In the genomic region with DNA sequence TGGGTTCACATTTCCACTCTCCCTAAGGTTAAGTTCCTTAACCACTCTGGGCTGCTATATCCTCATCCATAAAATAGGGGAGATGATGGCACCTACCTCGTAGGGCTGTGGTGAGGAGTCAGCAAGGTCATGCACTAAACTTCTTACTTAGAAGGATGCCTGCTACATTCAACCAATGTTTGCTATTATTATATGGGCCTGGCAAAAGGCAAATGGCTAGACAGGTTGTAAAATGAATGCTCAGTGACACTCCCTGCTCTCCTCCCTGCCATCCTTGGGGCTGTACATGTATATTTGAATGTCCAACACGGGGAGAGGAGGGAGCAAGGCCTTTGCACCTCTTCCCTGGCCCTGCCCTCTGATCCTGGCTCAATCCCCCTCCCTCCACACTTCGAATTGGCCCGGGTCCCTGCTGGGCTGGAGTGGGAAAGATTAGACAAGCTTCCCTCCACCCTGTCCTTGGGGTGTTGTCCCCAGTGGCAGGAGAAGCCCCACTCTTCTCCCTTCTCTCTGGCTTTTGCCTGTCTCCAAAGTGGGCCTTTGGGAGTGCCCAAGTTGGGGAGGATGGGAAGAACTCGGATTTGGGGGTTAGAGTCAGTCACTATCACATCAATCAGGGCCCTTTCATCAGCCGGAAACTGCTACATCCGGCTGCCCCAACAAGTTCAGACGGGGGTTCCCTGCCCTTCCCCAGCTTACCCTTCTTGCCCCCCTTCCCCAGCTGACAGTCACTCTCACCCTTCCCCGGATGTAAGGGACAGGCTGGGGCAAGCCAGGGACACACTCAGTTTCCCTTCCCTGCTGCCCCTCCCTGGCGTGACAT, we compare ENCODE assay signal across 11 cellular contexts. TPM values are rescaled to one million over a fixed set of nuclear protein-coding genes. Genes with fewer than 3 reads are reported as not detected.
DNase-seq lines count a peak whose midpoint lies in the region; ATAC-seq lines count a peak whose summit lies in the region.
"Had no signal": no experiment of that assay in that cellular context is flagged by ENCODE, and none has a peak within 500 bp of the region (broad histone marks: within the 10 kb centered on the region; RNA-seq: fewer than 3 reads in every experiment).

No MANE protein-coding gene starts in this region.

- POLR2A ChIA-PET in activated CD4-positive, alpha-beta T cell treated with anti-CD3 and anti-CD28 coated beads for 36 hours (lab: Charles Lee), result no interaction called here

- no peak overlapping the region for H3K4me3 Mint-ChIP-seq in activated CD4-positive, alpha-beta T cell treated with anti-CD3 and anti-CD28 coated beads for 36 hours
- H3K4me3 Mint-ChIP-seq in T-helper 1 cell treated with Interleukin-12 subunit alpha and Interleukin-12 subunit beta and Interleukin-4 antibody, amounts not matched to agents 30 μg/mL and 1 μg/mL, for 36 hours, result no peak overlapping the region
- H3K4me3 Mint-ChIP-seq in stimulated activated naive CD8-positive, alpha-beta T cell treated with anti-CD3 and anti-CD28 coated beads, Interleukin-15, amount 100 ng/mL, for 72 hours, result peak overlapping the region; percentile 64 to 80

- CTCF ChIA-PET in activated CD4-positive, alpha-beta T cell treated with anti-CD3 and anti-CD28 coated beads for 36 hours (lab: Charles Lee), result interaction anchor here (0.7 kb wide), 1 partner anchor 11 kb away, joined by 3 read pairs; no protein-coding TSS in a partner anchor

- peak; percentile 46 for DNase-seq in activated CD4-positive, alpha-beta T cell treated with anti-CD3 and anti-CD28 coated beads for 36 hours
- DNase-seq in activated CD4-positive, alpha-beta T cell treated with anti-CD3 and anti-CD28 coated beads for 1 hour, result no peak
- DNase-seq in ecto neural progenitor cell (ENCODE audit: low spot score) (peak; percentile 39), NCI-H187 (lab: John Stamatoyannopoulos, UW) (no peak), AG20443 (ENCODE audit: low spot score) (no peak), NAMALWA (ENCODE audit: low spot score) (no peak)
- peak; percentile 38 to 87 for DNase-seq in stimulated activated naive CD8-positive, alpha-beta T cell treated with anti-CD3 and anti-CD28 coated beads, Interleukin-15, amount 100 ng/mL, for 72 hours
- DNase-seq: foreskin fibroblast, NCI-H2081 had no signal

- H3K4me1 Mint-ChIP-seq in activated CD4-positive, alpha-beta T cell treated with anti-CD3 and anti-CD28 coated beads for 36 hours, result peaks cover 6% of the 10 kb centered on the region
- peaks cover 9% of the 10 kb centered on the region for H3K4me1 Mint-ChIP-seq in T-helper 1 cell treated with Interleukin-12 subunit alpha and Interleukin-12 subunit beta and Interleukin-4 antibody, amounts not matched to agents 30 μg/mL and 1 μg/mL, for 36 hours (ENCODE audit: low read depth)
- H3K4me1 Mint-ChIP-seq in stimulated activated naive CD8-positive, alpha-beta T cell treated with anti-CD3 and anti-CD28 coated beads, Interleukin-15, amount 100 ng/mL, for 72 hours, result peaks cover 40% of the 10 kb centered on the region

- peaks cover 18% of the 10 kb centered on the region for H3K9me3 Mint-ChIP-seq in activated CD4-positive, alpha-beta T cell treated with anti-CD3 and anti-CD28 coated beads for 36 hours (ENCODE audit: low read depth)
- peaks cover 20% of the 10 kb centered on the region for H3K9me3 Mint-ChIP-seq in T-helper 1 cell treated with Interleukin-12 subunit alpha and Interleukin-12 subunit beta and Interleukin-4 antibody, amounts not matched to agents 30 μg/mL and 1 μg/mL, for 36 hours
- H3K9me3 Mint-ChIP-seq in stimulated activated naive CD8-positive, alpha-beta T cell treated with anti-CD3 and anti-CD28 coated beads, Interleukin-15, amount 100 ng/mL, for 72 hours, result peaks cover 34 to 36% of the 10 kb centered on the region in 2 donors

- ATAC-seq in activated CD4-positive, alpha-beta T cell treated with anti-CD3 and anti-CD28 coated beads for 36 hours, result peak; percentile 76
- ATAC-seq in stimulated activated naive CD8-positive, alpha-beta T cell treated with anti-CD3 and anti-CD28 coated beads, Interleukin-15, amount 100 ng/mL, for 72 hours, result peak; percentile 98
- ATAC-seq: right lobe of liver had no signal

- peaks cover 4% of the 10 kb centered on the region for H3K36me3 Mint-ChIP-seq in activated CD4-positive, alpha-beta T cell treated with anti-CD3 and anti-CD28 coated beads for 36 hours (ENCODE audit: low read depth)
- no peaks in the 10 kb centered on the region for H3K36me3 Mint-ChIP-seq in T-helper 1 cell treated with Interleukin-12 subunit alpha and Interleukin-12 subunit beta and Interleukin-4 antibody, amounts not matched to agents 30 μg/mL and 1 μg/mL, for 36 hours (ENCODE audit: low read depth)

- H3K27me3 Mint-ChIP-seq in activated CD4-positive, alpha-beta T cell treated with anti-CD3 and anti-CD28 coated beads for 36 hours, result no peaks in the 10 kb centered on the region
- peaks cover 5% of the 10 kb centered on the region for H3K27me3 Mint-ChIP-seq in T-helper 1 cell treated with Interleukin-12 subunit alpha and Interleukin-12 subunit beta and Interleukin-4 antibody, amounts not matched to agents 30 μg/mL and 1 μg/mL, for 36 hours (ENCODE audit: low read depth)
- H3K27me3 Mint-ChIP-seq in stimulated activated naive CD8-positive, alpha-beta T cell treated with anti-CD3 and anti-CD28 coated beads, Interleukin-15, amount 100 ng/mL, for 72 hours, result no peaks in the 10 kb centered on the region

- intact Hi-C loops in activated CD4-positive, alpha-beta T cell treated with anti-CD3 and anti-CD28 coated beads for 36 hours (cut with DNase I, micrococcal nuclease), result no loop called here

- peak overlapping the region; percentile 69 for H3K27ac Mint-ChIP-seq in activated CD4-positive, alpha-beta T cell treated with anti-CD3 and anti-CD28 coated beads for 36 hours
- peak overlapping the region; percentile 52 for H3K27ac Mint-ChIP-seq in T-helper 1 cell treated with Interleukin-12 subunit alpha and Interleukin-12 subunit beta and Interleukin-4 antibody, amounts not matched to agents 30 μg/mL and 1 μg/mL, for 36 hours
- peak overlapping the region; percentile 99 to 100 for H3K27ac Mint-ChIP-seq in stimulated activated naive CD8-positive, alpha-beta T cell treated with anti-CD3 and anti-CD28 coated beads, Interleukin-15, amount 100 ng/mL, for 72 hours

RNA-seq across cellular contexts. Expression of a gene that starts 36.3 kb away (rescaled TPM):
- total RNA-seq in activated CD4-positive, alpha-beta T cell treated with anti-CD3 and anti-CD28 coated beads for 36 hours, result 10 to 100 TPM; 64.6 to 72.8 TPM

RNA-seq across cellular contexts. Expression of a gene that starts 46.1 kb away (rescaled TPM):
- 10 to 100 TPM; 54.0 to 68.7 TPM for total RNA-seq in activated CD4-positive, alpha-beta T cell treated with anti-CD3 and anti-CD28 coated beads for 36 hours

Comparison
In these comparisons a context has a peak if more than half of its experiments do, and no peak if none do; other contexts are left out.
1. DNase-seq: peak in activated CD4-positive, alpha-beta T cell treated with anti-CD3 and anti-CD28 coated beads for 36 hours (single experiment), ecto neural progenitor cell (single experiment) and stimulated activated naive CD8-positive, alpha-beta T cell treated with anti-CD3 and anti-CD28 coated beads, Interleukin-15, amount 100 ng/mL, for 72 hours (2 of 2); none in activated CD4-positive, alpha-beta T cell treated with anti-CD3 and anti-CD28 coated beads for 1 hour (single experiment), NCI-H187 (0 of 2), AG20443 (single experiment) and NAMALWA (single experiment).
2. H3K4me3 Mint-ChIP-seq: peak in stimulated activated naive CD8-positive, alpha-beta T cell treated with anti-CD3 and anti-CD28 coated beads, Interleukin-15, amount 100 ng/mL, for 72 hours (2 of 2); none in activated CD4-positive, alpha-beta T cell treated with anti-CD3 and anti-CD28 coated beads for 36 hours (single experiment) and T-helper 1 cell treated with Interleukin-12 subunit alpha and Interleukin-12 subunit beta and Interleukin-4 antibody, amounts not matched to agents 30 μg/mL and 1 μg/mL, for 36 hours (single experiment).
3. Peak in every context shown above with its lines, with median percentiles within 50 percentile points of each other: H3K27ac Mint-ChIP-seq.